ENCODE assay signal across 8 cellular contexts in the genomic region with DNA sequence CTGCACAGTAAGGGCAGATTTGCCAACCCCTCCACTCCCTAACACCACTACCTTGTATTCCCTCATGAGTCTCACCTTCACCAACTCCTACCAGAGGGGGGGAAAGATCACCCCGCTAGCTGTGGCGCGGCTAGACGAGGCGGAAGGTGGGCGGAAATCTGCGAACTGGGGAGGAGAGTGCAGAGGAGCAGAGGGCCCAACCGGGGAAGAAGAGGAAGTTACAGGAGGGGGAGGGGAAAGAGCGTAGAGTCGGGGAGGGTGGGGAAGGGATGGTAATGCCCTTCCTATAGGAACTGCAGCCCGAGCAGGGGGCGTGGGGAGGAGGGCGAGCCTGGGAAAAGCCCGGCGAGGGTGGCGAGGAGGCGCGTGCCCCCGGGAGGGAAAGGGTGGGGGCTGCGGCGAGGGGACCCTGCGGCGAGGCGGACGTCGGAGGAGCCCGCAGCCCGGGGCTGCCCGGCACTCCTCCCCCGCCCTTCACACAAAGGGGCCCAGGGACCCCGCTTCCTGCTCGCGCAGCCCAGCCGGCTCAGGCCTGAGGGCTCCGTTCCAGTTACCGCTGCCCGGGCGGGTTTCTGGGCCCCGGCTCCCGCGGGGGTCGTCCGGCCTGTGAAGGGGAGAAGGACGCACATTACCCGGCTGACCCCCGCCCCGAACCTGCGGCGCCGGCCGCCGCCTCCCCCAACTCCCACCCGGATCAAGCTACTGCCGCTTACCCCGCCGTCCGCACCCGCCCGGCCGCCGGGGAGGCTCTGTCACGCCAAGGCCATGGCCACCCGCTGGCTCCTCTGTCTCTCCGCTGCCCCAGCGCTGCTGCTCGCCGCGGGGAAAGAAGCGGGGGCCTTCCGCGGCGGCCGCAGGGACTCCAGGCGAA.
DNase-seq lines count a peak whose midpoint lies in the region; ATAC-seq lines count a peak whose summit lies in the region.

No MANE protein-coding gene starts in this region.

- DNase-seq in AG08396 (ENCODE audit: low spot score), result peak; percentile 69
- peak; percentile 73 for DNase-seq in NCI-H345 (lab: John Stamatoyannopoulos, UW)
- DNase-seq in activated CD4-positive, CD25-positive, alpha-beta regulatory T cell treated with anti-CD3 and anti-CD28 coated beads, Interleukin-2, amount 50 U/mL, for 16 hours (ENCODE audit: low read depth, low spot score), result peak; percentile 50
- DNase-seq in central memory CD4-positive, alpha-beta T cell, result peak; percentile 81
- DNase-seq in kidney glomerular epithelial cell (lab: John Stamatoyannopoulos, UW), result peak; percentile 30
- peak; percentile 41 to 42 for DNase-seq in stimulated activated CD4-positive, alpha-beta T cell treated with anti-CD3 and anti-CD28 coated beads, Interleukin-1b, Interleukin-23, amount 100 ng/mL, for 1 hour (ENCODE audit: low read depth in 2 of 2)

- ATAC-seq in GM19025 (IDR thresholded peaks at IDR 0.05; ENCODE audit: low read depth, unreplicated experiment) (peak; percentile 60), HG03196 (IDR thresholded peaks at IDR 0.05; ENCODE audit: unreplicated experiment) (peak; percentile 60)

Comparison
In these comparisons a context has a peak if more than half of its experiments do, and no peak if none do; other contexts are left out.
1. Peak in every context shown above with its lines: DNase-seq and ATAC-seq.
2. DNase-seq: peak in every context shown above with its lines; median percentile 81 in central memory CD4-positive, alpha-beta T cell; 73 in NCI-H345; 69 in AG08396; 50 in activated CD4-positive, CD25-positive, alpha-beta regulatory T cell treated with anti-CD3 and anti-CD28 coated beads, Interleukin-2, amount 50 U/mL, for 16 hours; 42 in stimulated activated CD4-positive, alpha-beta T cell treated with anti-CD3 and anti-CD28 coated beads, Interleukin-1b, Interleukin-23, amount 100 ng/mL, for 1 hour; 30 in kidney glomerular epithelial cell.